ENCODE assay signal across 17 cellular contexts in genomic region chr4:159296061-159296460, GRCh38.
DNase-seq lines count a peak whose midpoint lies in the region; TF ChIP-seq lines count a peak whose summit lies in the region.
"Had no signal": no experiment of that assay in that cellular context is flagged by ENCODE, and none has a peak within 500 bp of the region (broad histone marks: within the 10 kb centered on the region; RNA-seq: fewer than 3 reads in every experiment).

No MANE protein-coding gene starts in this region.

- no peak overlapping the region for H3K4me3 ChIP-seq in AG10803 (ENCODE audit: low read length)
- no peak overlapping the region for H3K4me3 ChIP-seq in brain microvascular endothelial cell (ENCODE audit: low read depth, low read length)
- H3K4me3 ChIP-seq: testis had no signal

- no peaks in the 10 kb centered on the region for H3K27me3 ChIP-seq in brain microvascular endothelial cell (replicated peaks)
- H3K27me3 ChIP-seq: BE2C, testis had no signal

- peak overlapping the region; percentile 39 for H3K27ac ChIP-seq in brain microvascular endothelial cell
- H3K27ac ChIP-seq: testis had no signal

- TF ChIP-seq CTCF in AG10803 (conservative IDR thresholded peaks at IDR 0.05; ENCODE audit: low read length) (no peak), brain microvascular endothelial cell (IDR thresholded peaks at IDR 0.05; ENCODE audit: low read depth, low read length, missing control alignments) (no peak)

- in situ Hi-C loops in brain microvascular endothelial cell (cut with HindIII; ENCODE audit: low pct_ligation_motif_present, low sequenced_read_pairs): no loop called here

- H3K36me3 ChIP-seq in brain microvascular endothelial cell (replicated peaks): no peaks in the 10 kb centered on the region

- DNase-seq in AG10803 (ENCODE audit: low read depth) (peak; percentile 42), HT1080 (ENCODE audit: low read depth) (peak; percentile 62), brain microvascular endothelial cell (no peak), iris pigment epithelial cell (ENCODE audit: low read depth) (peak; percentile 81), cortex of kidney (lab: John Stamatoyannopoulos, UW) (no peak), glomerular visceral epithelial cell (ENCODE audit: extremely low spot score) (no peak), COLO668 (lab: John Stamatoyannopoulos, UW; ENCODE audit: unreplicated experiment) (no peak), NCI-H82 (lab: John Stamatoyannopoulos, UW) (no peak)
- DNase-seq: activated CD4-positive, alpha-beta T cell treated with anti-CD3 and anti-CD28 coated beads, Interleukin-2, amount 10 ng/mL, durations not matched to agents 7 days and 5 days; BE2C; glutamatergic neuron; KG1; naive B cell; NCI-H1694; NCI-H526; T1000; testis had no signal

Comparison
In these comparisons a context has a peak if more than half of its experiments do, and no peak if none do; other contexts are left out.
1. DNase-seq: peak in AG10803 (single experiment), HT1080 (single experiment) and iris pigment epithelial cell (single experiment); none in brain microvascular endothelial cell (single experiment), cortex of kidney (single experiment), glomerular visceral epithelial cell (single experiment), COLO668 (single experiment) and NCI-H82 (single experiment).